Comparison of ENCODE assay signal across 1 cellular context in genomic region chr17:13374203-13375143, GRCh38.
A peak's percentile ranks its signal among the peaks of the same experiment; 100 is the strongest.
TF ChIP-seq lines count a peak whose summit lies in the region.

No MANE protein-coding gene starts in this region.

TF ChIP-seq in K562, 482 proteins besides CTCF, POLR2A, EP300 and RAD21 (continued from another document):
- TF ChIP-seq DIDO1 (tag; IDR thresholded peaks at IDR 0.05; ENCODE audit: low read depth) (no peak), TEAD1 (CRISPR knock-in tag; IDR thresholded peaks at IDR 0.05) (no peak), L3MBTL2 (IDR thresholded peaks at IDR 0.05) (no peak), SNIP1 (IDR thresholded peaks at IDR 0.05; ENCODE audit: low read depth) (no peak), KAT8 (IDR thresholded peaks at IDR 0.05; ENCODE audit: low read depth) (no peak), NR2C1 (IDR thresholded peaks at IDR 0.05) (no peak), NR2C1 (tag; IDR thresholded peaks at IDR 0.05) (no peak), NR3C1 (CRISPR knock-in tag; IDR thresholded peaks at IDR 0.05) (no peak), NFE2L1 (tag; IDR thresholded peaks at IDR 0.05; ENCODE audit: borderline replicate concordance, low read depth) (peak; percentile 32; the same call in 1 of the 2 replicates), NFE2 (IDR thresholded peaks at IDR 0.05; ENCODE audit: low read depth) (0 out of 2 replicates have a peak, but pooled peaks have one; percentile 14), ZNF24 (IDR thresholded peaks at IDR 0.05) (peak; percentile 83), ZC3H11A (IDR thresholded peaks at IDR 0.05; ENCODE audit: low read depth, low read length) (no peak), MAFF (IDR thresholded peaks at IDR 0.05; ENCODE audit: low read length) (peak; percentile 13; the same call in 1 of the 2 replicates), NFIX (CRISPR knock-in tag; IDR thresholded peaks at IDR 0.05; ENCODE audit: low read depth) (no peak), TEAD2 (tag; IDR thresholded peaks at IDR 0.05) (no peak), ZNF311 (CRISPR knock-in tag; IDR thresholded peaks at IDR 0.05) (no peak), ZNF79 (CRISPR knock-in tag; IDR thresholded peaks at IDR 0.05; ENCODE audit: low read depth) (no peak), ZBTB12 (CRISPR knock-in tag; IDR thresholded peaks at IDR 0.05) (no peak), POLR2H (tag; IDR thresholded peaks at IDR 0.05; ENCODE audit: low read depth) (no peak), ZBTB5 (IDR thresholded peaks at IDR 0.05) (no peak)
- TF ChIP-seq, protein P1, sequence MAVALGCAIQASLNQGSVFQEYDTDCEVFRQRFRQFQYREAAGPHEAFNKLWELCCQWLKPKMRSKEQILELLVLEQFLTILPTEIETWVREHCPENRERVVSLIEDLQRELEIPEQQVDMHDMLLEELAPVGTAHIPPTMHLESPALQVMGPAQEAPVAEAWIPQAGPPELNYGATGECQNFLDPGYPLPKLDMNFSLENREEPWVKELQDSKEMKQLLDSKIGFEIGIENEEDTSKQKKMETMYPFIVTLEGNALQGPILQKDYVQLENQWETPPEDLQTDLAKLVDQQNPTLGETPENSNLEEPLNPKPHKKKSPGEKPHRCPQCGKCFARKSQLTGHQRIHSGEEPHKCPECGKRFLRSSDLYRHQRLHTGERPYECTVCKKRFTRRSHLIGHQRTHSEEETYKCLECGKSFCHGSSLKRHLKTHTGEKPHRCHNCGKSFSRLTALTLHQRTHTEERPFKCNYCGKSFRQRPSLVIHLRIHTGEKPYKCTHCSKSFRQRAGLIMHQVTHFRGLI (CRISPR knock-in tag; IDR thresholded peaks at IDR 0.05): no peak
